ENCODE assay signal across 17 cellular contexts in genomic region chr10:3282341-3282740, GRCh38.
A peak's percentile ranks its signal among the peaks of the same experiment; 100 is the strongest.
DNase-seq lines count a peak whose midpoint lies in the region; ATAC-seq and TF ChIP-seq lines count a peak whose summit lies in the region.
"Had no signal": no experiment of that assay in that cellular context is flagged by ENCODE, and none has a peak within 500 bp of the region (broad histone marks: within the 10 kb centered on the region; RNA-seq: fewer than 3 reads in every experiment).

No MANE protein-coding gene starts in this region.

- H3K4me3 ChIP-seq in right cardiac atrium (ENCODE audit: low read length) = no peak overlapping the region
- no peak overlapping the region for H3K4me3 ChIP-seq in SK-N-MC
- no peak overlapping the region for H3K4me3 ChIP-seq in fibroblast of the aortic adventitia (ENCODE audit: low read depth, low read length)
- H3K4me3 ChIP-seq: BLaER1 had no signal

- H3K27ac Mint-ChIP-seq in neural crest cell (ENCODE audit: unreplicated experiment) = peak overlapping the region; percentile 13
- H3K27ac Mint-ChIP-seq: HFFc6, IgD-negative memory B cell had no signal

- peaks cover under 1% of the 10 kb centered on the region for H3K36me3 Mint-ChIP-seq in neural crest cell (ENCODE audit: low read depth)
- H3K36me3 Mint-ChIP-seq: CD8-positive, alpha-beta memory T cell had no signal

- peaks cover 12% of the 10 kb centered on the region for H3K4me1 Mint-ChIP-seq in neural crest cell
- H3K4me1 Mint-ChIP-seq: CD8-positive, alpha-beta memory T cell; IgD-negative memory B cell had no signal

- H3K4me1 ChIP-seq in right cardiac atrium (ENCODE audit: control insufficient read depth, insufficient read depth, low read length) = no peaks in the 10 kb centered on the region

- H3K27me3 ChIP-seq in right cardiac atrium (ENCODE audit: control insufficient read depth, insufficient read depth) = no peaks in the 10 kb centered on the region
- H3K27me3 ChIP-seq: BLaER1 had no signal

- no peaks in the 10 kb centered on the region for H3K9me3 ChIP-seq in right cardiac atrium (ENCODE audit: control insufficient read depth, low read length)
- no peaks in the 10 kb centered on the region for H3K9me3 ChIP-seq in SK-N-MC (ENCODE audit: low read depth, low read length)
- H3K9me3 ChIP-seq: BLaER1 had no signal

- H3K36me3 ChIP-seq in SK-N-MC (ENCODE audit: insufficient read depth, low read length) = no peaks in the 10 kb centered on the region
- H3K36me3 ChIP-seq: BLaER1 had no signal

- H3K4me3 Mint-ChIP-seq in neural crest cell = no peak overlapping the region
- H3K4me3 Mint-ChIP-seq: CD8-positive, alpha-beta memory T cell; HFFc6; IgD-negative memory B cell had no signal

- TF ChIP-seq CTCF in fibroblast of the aortic adventitia (IDR thresholded peaks at IDR 0.05; ENCODE audit: insufficient read depth, low read length) (no peak), neural crest cell (conservative IDR thresholded peaks at IDR 0.05) (no peak)

- H3K9ac ChIP-seq in SK-N-MC (ENCODE audit: insufficient read length) = no peak overlapping the region
- H3K9ac ChIP-seq: BLaER1 had no signal

- ATAC-seq in Right ventricle myocardium inferior (peak; percentile 52), right cardiac atrium (no peak)

- no peak for DNase-seq in Right ventricle myocardium inferior (ENCODE audit: missing footprints)
- DNase-seq in right cardiac atrium = no peak
- DNase-seq in SK-N-MC (ENCODE audit: low read depth, low spot score) = no peak
- peak; percentile 16 for DNase-seq in fibroblast of the aortic adventitia (ENCODE audit: low read depth)
- no peak for DNase-seq in neural crest cell (ENCODE audit: low read depth, low spot score)
- DNase-seq in activated CD4-positive, alpha-beta T cell treated with anti-CD3 and anti-CD28 coated beads for 48 hours = no peak
- DNase-seq in activated CD4-positive, CD25-positive, alpha-beta regulatory T cell treated with anti-CD3 and anti-CD28 coated beads, Interleukin-2, amount 50 U/mL, for 72 hours = no peak
- DNase-seq in SIG-M5 (lab: John Stamatoyannopoulos, UW) = no peak
- DNase-seq: AML-193; CD8-positive, alpha-beta memory T cell; DMS53; GF-D8; HCEC 1CT; HFFc6 had no signal

- intact Hi-C loops in Right ventricle myocardium inferior (cut with DNase I) (no loop called here), right cardiac atrium (cut with DNase I) (no loop called here)

- no peak overlapping the region for H3K27ac ChIP-seq in right cardiac atrium (ENCODE audit: low read length)
- peak overlapping the region; percentile 62; the same call in 1 of the 2 replicates for H3K27ac ChIP-seq in SK-N-MC
- H3K27ac ChIP-seq: 22Rv1, BLaER1 had no signal

- H3K27me3 Mint-ChIP-seq in neural crest cell (ENCODE audit: low read depth) = no peaks in the 10 kb centered on the region

- H3K9me3 Mint-ChIP-seq in neural crest cell = no peaks in the 10 kb centered on the region
- H3K9me3 Mint-ChIP-seq: CD8-positive, alpha-beta memory T cell; HFFc6 had no signal
